ENCODE assay signal across 19 cellular contexts in the genomic region with DNA sequence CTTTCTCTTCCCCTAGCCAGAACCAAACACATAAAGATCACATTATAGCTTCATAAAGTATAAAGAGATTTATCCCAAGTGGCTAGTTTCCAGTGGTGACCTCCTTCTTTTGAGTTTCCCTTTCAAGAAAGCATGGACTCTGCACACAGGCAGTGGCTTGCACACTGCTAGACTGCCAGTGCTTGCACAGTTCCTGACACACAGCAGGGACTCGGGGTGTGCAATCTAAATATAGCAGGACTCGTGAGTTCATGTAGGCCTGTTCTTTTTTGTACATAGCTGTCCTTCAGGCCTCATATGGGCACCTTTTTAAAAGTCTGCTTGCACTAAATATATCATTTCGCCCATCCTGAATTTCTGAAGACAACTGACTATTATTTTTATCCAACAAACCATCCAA.
"Had no signal": no experiment of that assay in that cellular context is flagged by ENCODE, and none has a peak within 500 bp of the region (broad histone marks: within the 10 kb centered on the region; RNA-seq: fewer than 3 reads in every experiment).

No MANE protein-coding gene starts in this region.

- H3K4me1 ChIP-seq: body of pancreas, neural progenitor cell, prostate gland, right lobe of liver, thyroid gland had no signal

- H2AFZ ChIP-seq: neural progenitor cell had no signal

- ATAC-seq: activated CD8-positive, alpha-beta T cell treated with anti-CD3 and anti-CD28 coated beads for 36 hours; body of pancreas; stimulated activated memory B cell treated with anti-CD40 and anti-IgM and Interleukin-4, amounts not matched to agents 10 μg/mL and 1 μg/mL and 100 μg/mL, for 72 hours; T-cell had no signal

- DNase-seq: activated B cell treated with CpG ODN at 0.5 μM for 24 hours; activated CD4-positive, alpha-beta T cell treated with anti-CD3 and anti-CD28 coated beads, Interleukin-2, amount 10 ng/mL, durations not matched to agents 24 days and 14 days; activated CD8-positive, alpha-beta T cell treated with anti-CD3 and anti-CD28 coated beads for 36 hours; activated naive CD4-positive, alpha-beta T cell treated with Interleukin-2 at 50 U/mL for 16 hours; activated naive CD8-positive, alpha-beta T cell treated with anti-CD3 and anti-CD28 coated beads, Interleukin-2, amount 10 ng/mL, durations not matched to agents 7 days and 5 days; activated T-cell treated with anti-CD3 and anti-CD28 coated beads, Interleukin-2, amount 50 U/mL, for 1 hour; mammary epithelial cell; naive B cell; right lobe of liver; stimulated activated CD4-positive, alpha-beta T cell treated with anti-CD3 and anti-CD28 coated beads, Interleukin-4, amount 100 ng/mL, for 24 hours; T-cell had no signal

- H3K9ac ChIP-seq: neural progenitor cell had no signal

- H3K27ac ChIP-seq: body of pancreas, epithelial cell of prostate, neural progenitor cell, prostate gland, right lobe of liver, SK-N-MC, thyroid gland had no signal

- H3K36me3 ChIP-seq: prostate gland, right lobe of liver, thyroid gland had no signal

- H3K9me3 ChIP-seq: body of pancreas, prostate gland, right lobe of liver, thyroid gland had no signal

- H3K27me3 ChIP-seq: body of pancreas, neural progenitor cell, right lobe of liver, thyroid gland had no signal

- H3K4me3 ChIP-seq: body of pancreas, neural progenitor cell, prostate gland, right lobe of liver, SK-N-MC, smooth muscle cell, thyroid gland had no signal

- H3K4me2 ChIP-seq: neural progenitor cell, smooth muscle cell had no signal
